19 cellular contexts compared by ENCODE assay signal in genomic region chr3:151503074-151503473, GRCh38. TPM values are rescaled to one million over a fixed set of nuclear protein-coding genes. Genes with fewer than 3 reads are reported as not detected.
DNase-seq lines count a peak whose midpoint lies in the region; ATAC-seq and TF ChIP-seq lines count a peak whose summit lies in the region.
"Had no signal": no experiment of that assay in that cellular context is flagged by ENCODE, and none has a peak within 500 bp of the region (broad histone marks: within the 10 kb centered on the region; RNA-seq: fewer than 3 reads in every experiment).

No MANE protein-coding gene starts in this region.

- in situ Hi-C loops in mammary epithelial cell (cut with MboI; ENCODE audit: low sequenced_read_pairs in 2 of 2), result no loop called here

- H3K4me3 Mint-ChIP-seq in MCF 10A (ENCODE audit: unreplicated experiment), result no peak overlapping the region
- H3K4me3 Mint-ChIP-seq in stimulated activated naive CD8-positive, alpha-beta T cell treated with anti-CD3 and anti-CD28 coated beads, Interleukin-15, amount 100 ng/mL, for 72 hours, result no peak overlapping the region
- H3K4me3 Mint-ChIP-seq: B cell; CD4-positive, CD25-positive, alpha-beta regulatory T cell; CD8-positive, alpha-beta T cell; H9 had no signal

- H3K27me3 ChIP-seq in mammary epithelial cell (ENCODE audit: insufficient read depth, low read length) (no peaks in the 10 kb centered on the region), left ventricle myocardium inferior (ENCODE audit: low read depth) (no peaks in the 10 kb centered on the region), lower lobe of right lung (ENCODE audit: low read depth) (no peaks in the 10 kb centered on the region)
- H3K27me3 ChIP-seq: BLaER1 had no signal

- CTCF ChIA-PET in MCF 10A (lab: Yijun Ruan, JAX) (no interaction called here), mammary epithelial cell (lab: Charles Lee; ENCODE audit: low non-redundant PET) (no interaction called here)

- ATAC-seq in left ventricle myocardium superior, result no peak
- ATAC-seq in lower lobe of right lung, result no peak
- ATAC-seq in stimulated activated naive CD8-positive, alpha-beta T cell treated with anti-CD3 and anti-CD28 coated beads, Interleukin-15, amount 100 ng/mL, for 72 hours, result no peak
- ATAC-seq: CD8-positive, alpha-beta T cell; HCT116 had no signal

- H3K4me1 Mint-ChIP-seq in MCF 10A (ENCODE audit: insufficient read depth, unreplicated experiment), result no peaks in the 10 kb centered on the region
- H3K4me1 Mint-ChIP-seq in stimulated activated naive CD8-positive, alpha-beta T cell treated with anti-CD3 and anti-CD28 coated beads, Interleukin-15, amount 100 ng/mL, for 72 hours, result no peaks in the 10 kb centered on the region
- H3K4me1 Mint-ChIP-seq: B cell; CD4-positive, CD25-positive, alpha-beta regulatory T cell had no signal

- BruUV-seq in MCF 10A (replicated peaks; lab: Mats Ljungman, UMichigan), result no TSS peak
- no TSS peak for BruUV-seq in mammary epithelial cell (replicated peaks; lab: Mats Ljungman, UMichigan)

- H3K36me3 Mint-ChIP-seq in MCF 10A (ENCODE audit: insufficient read depth, unreplicated experiment), result no peaks in the 10 kb centered on the region
- H3K36me3 Mint-ChIP-seq: CD4-positive, CD25-positive, alpha-beta regulatory T cell; CD8-positive, alpha-beta T cell had no signal

- H3K9ac ChIP-seq in mammary epithelial cell (ENCODE audit: insufficient read depth, low read length), result no peak overlapping the region
- H3K9ac ChIP-seq: BLaER1, GM23248 had no signal

- no peaks in the 10 kb centered on the region for H3K79me2 ChIP-seq in mammary epithelial cell (ENCODE audit: insufficient read depth, low read length)

- intact Hi-C loops in MCF 10A (cut with micrococcal nuclease) (no loop called here), mammary epithelial cell (cut with micrococcal nuclease) (no loop called here), left ventricle myocardium inferior (cut with micrococcal nuclease) (no loop called here), left ventricle myocardium superior (cut with micrococcal nuclease) (no loop called here), lower lobe of right lung (cut with DNase I) (no loop called here)

- H3K27me3 Mint-ChIP-seq in MCF 10A (ENCODE audit: insufficient read depth, unreplicated experiment), result no peaks in the 10 kb centered on the region
- H3K27me3 Mint-ChIP-seq in stimulated activated naive CD8-positive, alpha-beta T cell treated with anti-CD3 and anti-CD28 coated beads, Interleukin-15, amount 100 ng/mL, for 72 hours, result no peaks in the 10 kb centered on the region
- H3K27me3 Mint-ChIP-seq: CD4-positive, CD25-positive, alpha-beta regulatory T cell had no signal

- no peak for DNase-seq in MCF 10A (ENCODE audit: unreplicated experiment)
- no peak for DNase-seq in mammary epithelial cell
- no peak for DNase-seq in left ventricle myocardium inferior
- no peak for DNase-seq in left ventricle myocardium superior
- DNase-seq in lower lobe of right lung, result no peak
- no peak for DNase-seq in stimulated activated naive CD8-positive, alpha-beta T cell treated with anti-CD3 and anti-CD28 coated beads, Interleukin-15, amount 100 ng/mL, for 72 hours
- no peak for DNase-seq in superior temporal gyrus (ENCODE audit: extremely low spot score)
- DNase-seq: Caco-2; CD4-positive, CD25-positive, alpha-beta regulatory T cell; CD8-positive, alpha-beta T cell; DMS153; DND-41; GM23248; H9 had no signal

- H4K20me1 ChIP-seq in mammary epithelial cell (ENCODE audit: insufficient read depth, low read length), result no peaks in the 10 kb centered on the region
- H4K20me1 ChIP-seq: BLaER1 had no signal

- H3K36me3 ChIP-seq in mammary epithelial cell (ENCODE audit: insufficient read depth, low read length) (no peaks in the 10 kb centered on the region), left ventricle myocardium inferior (no peaks in the 10 kb centered on the region), lower lobe of right lung (no peaks in the 10 kb centered on the region)
- H3K36me3 ChIP-seq: BLaER1 had no signal

- H2AFZ ChIP-seq in mammary epithelial cell (ENCODE audit: low read depth, low read length), result no peak overlapping the region
- H2AFZ ChIP-seq: GM23248 had no signal

- POLR2A ChIA-PET in MCF 10A (lab: Yijun Ruan, JAX), result no interaction called here

- TF ChIP-seq CTCF in MCF 10A (IDR thresholded peaks at IDR 0.05; ENCODE audit: unreplicated experiment) (no peak), mammary epithelial cell (conservative IDR thresholded peaks at IDR 0.05 in 1 of 2, IDR thresholded peaks at IDR 0.05 in 1 of 2; ENCODE audit: extremely low read depth in 1 of 2, insufficient read depth in 1 of 2, low read depth in 1 of 2, low read length in 2 of 2) (no peak), left ventricle myocardium inferior (IDR thresholded peaks at IDR 0.05; ENCODE audit: borderline replicate concordance) (no peak), lower lobe of right lung (IDR thresholded peaks at IDR 0.05) (no peak)

- peak overlapping the region; percentile 68 for H3K27ac Mint-ChIP-seq in MCF 10A (ENCODE audit: low read depth, unreplicated experiment)
- no peak overlapping the region for H3K27ac Mint-ChIP-seq in stimulated activated naive CD8-positive, alpha-beta T cell treated with anti-CD3 and anti-CD28 coated beads, Interleukin-15, amount 100 ng/mL, for 72 hours
- H3K27ac Mint-ChIP-seq: B cell; CD4-positive, CD25-positive, alpha-beta regulatory T cell; CD8-positive, alpha-beta T cell had no signal

- H3K4me2 ChIP-seq in mammary epithelial cell (ENCODE audit: insufficient read depth, low read depth, low read length), result no peak overlapping the region

- H3K4me3 ChIP-seq in mammary epithelial cell (replicated peaks in 1 of 3; ENCODE audit: insufficient read depth in 1 of 3, low read depth in 2 of 3, low read length in 3 of 3), result no peak overlapping the region
- H3K4me3 ChIP-seq in left ventricle myocardium inferior, result no peak overlapping the region
- H3K4me3 ChIP-seq in lower lobe of right lung, result no peak overlapping the region
- H3K4me3 ChIP-seq: BLaER1, GM23248 had no signal

- H3K4me1 ChIP-seq in mammary epithelial cell (ENCODE audit: insufficient read depth, low read length) (no peaks in the 10 kb centered on the region), left ventricle myocardium inferior (no peaks in the 10 kb centered on the region), lower lobe of right lung (peaks cover 5% of the 10 kb centered on the region)
- H3K4me1 ChIP-seq: Caco-2 had no signal

- WGBS in mammary epithelial cell (ENCODE audit: low coverage, missing lambda C conversion rate), result 86% methylated on average over 1 of the region's 1 CpG

- dilution Hi-C loops in mammary epithelial cell (cut with HindIII; ENCODE audit: low sequenced_read_pairs), result no loop called here

- H3K27ac ChIP-seq in mammary epithelial cell (ENCODE audit: insufficient read depth, low read depth, low read length) (no peak overlapping the region), left ventricle myocardium inferior (replicated peaks) (peak overlapping the region; percentile 66), lower lobe of right lung (peak overlapping the region; percentile 43)
- H3K27ac ChIP-seq: 22Rv1, BLaER1, C4-2B, GM23248 had no signal

- H3K9me3 ChIP-seq in mammary epithelial cell (replicated peaks; ENCODE audit: insufficient read depth, low read length) (no peaks in the 10 kb centered on the region), left ventricle myocardium inferior (replicated peaks) (peaks cover 8% of the 10 kb centered on the region), lower lobe of right lung (no peaks in the 10 kb centered on the region)
- H3K9me3 ChIP-seq: Caco-2 had no signal

- no peaks in the 10 kb centered on the region for H3K9me3 Mint-ChIP-seq in MCF 10A (ENCODE audit: unreplicated experiment)
- no peaks in the 10 kb centered on the region for H3K9me3 Mint-ChIP-seq in stimulated activated naive CD8-positive, alpha-beta T cell treated with anti-CD3 and anti-CD28 coated beads, Interleukin-15, amount 100 ng/mL, for 72 hours
- H3K9me3 Mint-ChIP-seq: CD8-positive, alpha-beta T cell had no signal

RNA-seq across cellular contexts. Expression of gene IGSF10, which starts 42.2 kb away (rescaled TPM):
- total RNA-seq in MCF 10A (2022), result not detected in 2 replicates
- total RNA-seq in mammary epithelial cell, result under 1 TPM in 1 of 2 donors, not detected in 1; under 0.01 TPM
- not detected for polyA plus RNA-seq in mammary epithelial cell
- polyA minus RNA-seq in mammary epithelial cell, result not detected
- total RNA-seq in left ventricle myocardium inferior, result 3.1 TPM
- 1.9 TPM for total RNA-seq in left ventricle myocardium superior
- 30.9 TPM for total RNA-seq in lower lobe of right lung
- total RNA-seq: B cell; CD4-positive, CD25-positive, alpha-beta regulatory T cell; CD8-positive, alpha-beta T cell; GM23248 had no signal
